Comparison of ENCODE assay signal across 8 cellular contexts in genomic region chr1:28369518-28370219, GRCh38. TPM values are rescaled to one million over a fixed set of nuclear protein-coding genes. Genes with fewer than 3 reads are reported as not detected.
DNase-seq lines count a peak whose midpoint lies in the region; ATAC-seq and TF ChIP-seq lines count a peak whose summit lies in the region.

PHACTR4 (plus strand) TSS chr1:28369740; CDS start chr1:28407448, 37,708 bp downstream.

- H3K9me3 ChIP-seq in BLaER1 treated with 17β-estradiol and CSF1 and Interleukin-3, amounts not matched to agents 10 nM and 100 nM (replicated peaks in 1 of 11): no peaks in the 10 kb centered on the region
- H3K9me3 ChIP-seq in liver (ENCODE audit: control insufficient read depth in 4 of 4, low read length in 3 of 4): no peaks in the 10 kb centered on the region

- under 1% methylated on average over 60 of the region's 60 CpGs for WGBS in liver

- peak; percentile 96 for DNase-seq in NCI-H748 (lab: John Stamatoyannopoulos, UW; ENCODE audit: unreplicated experiment)
- peak; percentile 86 to 90 for DNase-seq in activated CD4-positive, alpha-beta T cell treated with anti-CD3 and anti-CD28 coated beads, Interleukin-2, amount 50 U/mL, for 48 hours
- peak; percentile 77 to 93 for DNase-seq in dermis microvascular lymphatic vessel endothelial cell (ENCODE audit: low read depth in 2 of 2)
- peak; percentile 81 for DNase-seq in stimulated activated CD4-positive, alpha-beta T cell treated with anti-CD3 and anti-CD28 coated beads, Interleukin-4, amount 100 ng/mL, for 1 hour

- H3K9ac ChIP-seq in BLaER1 treated with 17β-estradiol and CSF1 and Interleukin-3, amounts not matched to agents 10 nM and 100 nM: peak within 1 kb of the TSS; percentile 94 to 99 (median 97)
- H3K9ac ChIP-seq in liver (ENCODE audit: low read depth in 1 of 2, low read length in 2 of 2): peak within 1 kb of the TSS; percentile 75 to 80

- H3K4me3 ChIP-seq in BLaER1 treated with 17β-estradiol and CSF1 and Interleukin-3, amounts not matched to agents 10 nM and 100 nM: peak within 1 kb of the TSS; percentile 81 to 93 (median 82)
- H3K4me3 ChIP-seq in liver (ENCODE audit: low read depth in 1 of 3, low read length in 3 of 3): peak within 1 kb of the TSS; percentile 67 to 90 (median 86)

- H3K4me1 ChIP-seq in BLaER1 treated with 17β-estradiol and CSF1 and Interleukin-3, amounts not matched to agents 10 nM and 100 nM: peaks cover 44 to 60% (median 53%) of the 10 kb centered on the region in 10 experiments
- H3K4me1 ChIP-seq in liver (ENCODE audit: control insufficient read depth in 4 of 4, insufficient read depth in 4 of 4, low read length in 3 of 4): peaks cover 7 to 25% (median 17%) of the 10 kb centered on the region in 4 donors

- peak; percentile 85 for ATAC-seq in GM19328 (IDR thresholded peaks at IDR 0.05; ENCODE audit: unreplicated experiment)
- ATAC-seq in HG03520 (IDR thresholded peaks at IDR 0.05; ENCODE audit: unreplicated experiment): peak; percentile 76

- H3K27me3 ChIP-seq in BLaER1 treated with 17β-estradiol and CSF1 and Interleukin-3, amounts not matched to agents 10 nM and 100 nM: no peaks in the 10 kb centered on the region
- no peaks in the 10 kb centered on the region for H3K27me3 ChIP-seq in liver (ENCODE audit: control insufficient read depth in 4 of 4, insufficient read depth in 4 of 4, low read length in 3 of 4)

- peaks cover 0 to 28% (median 12%) of the 10 kb centered on the region in 11 experiments; a peak in 11 of 22 replicates for H3K36me3 ChIP-seq in BLaER1 treated with 17β-estradiol and CSF1 and Interleukin-3, amounts not matched to agents 10 nM and 100 nM
- no peaks in the 10 kb centered on the region for H3K36me3 ChIP-seq in liver (ENCODE audit: control insufficient read depth in 4 of 4, insufficient read depth in 3 of 4, low read depth in 1 of 4, low read length in 3 of 4)

- H3K4me2 ChIP-seq in BLaER1 treated with 17β-estradiol and CSF1 and Interleukin-3, amounts not matched to agents 10 nM and 100 nM: peak within 1 kb of the TSS; percentile 62 to 93 (median 84)

- no peak for TF ChIP-seq RAD21 in liver (IDR thresholded peaks at IDR 0.05)

- no peak for TF ChIP-seq CTCF in liver (IDR thresholded peaks at IDR 0.05; ENCODE audit: low read depth, low read length, missing input control)

- H3K27ac ChIP-seq in BLaER1 treated with 17β-estradiol and CSF1 and Interleukin-3, amounts not matched to agents 10 nM and 100 nM: peak within 1 kb of the TSS; percentile 92 to 99 (median 96)
- H3K27ac ChIP-seq in liver (ENCODE audit: low read depth in 1 of 2, low read length in 2 of 2): peak within 1 kb of the TSS; percentile 86 to 95

- peaks cover 0 to 16% (median 4%) of the 10 kb centered on the region in 11 experiments; a peak in 6 of 22 replicates for H4K20me1 ChIP-seq in BLaER1 treated with 17β-estradiol and CSF1 and Interleukin-3, amounts not matched to agents 10 nM and 100 nM

TF ChIP-seq in liver, 16 proteins besides CTCF, POLR2A, EP300 and RAD21:
- TF ChIP-seq FOXA1 (IDR thresholded peaks at IDR 0.05) (peak; percentile 47), YY1 (IDR thresholded peaks at IDR 0.05) (peak; percentile 99), MAX (IDR thresholded peaks at IDR 0.05) (peak; percentile 82), HNF4A (conservative IDR thresholded peaks at IDR 0.05) (peak in 1 of 2 donors; percentile 78), FOXA2 (IDR thresholded peaks at IDR 0.05) (no peak), NR2F2 (IDR thresholded peaks at IDR 0.05) (no peak), TAF1 (conservative IDR thresholded peaks at IDR 0.05) (peak; percentile 10), ATF3 (IDR thresholded peaks at IDR 0.05) (peak; percentile 15), ZBTB33 (IDR thresholded peaks at IDR 0.05) (peak; percentile 90), JUND (IDR thresholded peaks at IDR 0.05) (no peak), GABPA (IDR thresholded peaks at IDR 0.05 in 1 of 2, conservative IDR thresholded peaks at IDR 0.05 in 1 of 2) (peak in 1 of 2 donors; percentile 63), HNF4G (IDR thresholded peaks at IDR 0.05) (no peak), RXRA (IDR thresholded peaks at IDR 0.05) (peak; percentile 86 to 90), EGR1 (IDR thresholded peaks at IDR 0.05; ENCODE audit: low read depth in 2 of 2) (peak in 1 of 2 donors; percentile 42)

RNA-seq across cellular contexts. Expression of gene PHACTR4, which starts in this region (rescaled TPM):
- total RNA-seq in dermis microvascular lymphatic vessel endothelial cell (14.0 and 18.8 TPM in 2 replicates), liver (10 to 100 TPM in 1 of 2 donors, 1 to 10 TPM in 1; 8.9 to 11.3 TPM)
- polyA plus RNA-seq in liver: 10 to 100 TPM; 10.3 to 22.6 TPM

Comparison
In these comparisons a context has a peak if more than half of its experiments do, and no peak if none do; other contexts are left out.
1. Peak in every context shown above with its lines: DNase-seq, ATAC-seq, H3K4me3 ChIP-seq and H3K27ac ChIP-seq.